ENCODE assay signal across 20 cellular contexts in the genomic region with DNA sequence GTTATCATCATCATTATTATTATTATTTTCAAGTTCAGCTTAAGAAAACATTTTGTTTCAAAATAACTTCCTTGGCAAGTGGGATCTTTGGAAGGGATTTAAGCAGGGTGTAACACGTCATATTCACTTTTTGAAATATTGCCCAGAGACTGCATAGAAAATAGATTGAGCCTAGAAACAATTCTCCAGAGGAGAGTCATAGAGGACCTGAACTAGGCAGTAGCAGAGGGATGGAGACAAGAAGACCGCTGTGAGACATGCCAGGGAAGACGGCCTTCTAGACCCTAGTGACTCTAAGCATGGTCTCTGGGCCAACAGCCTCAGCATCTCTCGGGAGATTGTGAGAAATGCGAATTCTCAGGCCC. TPM values are rescaled to one million over a fixed set of nuclear protein-coding genes. Genes with fewer than 3 reads are reported as not detected.
A peak's percentile ranks its signal among the peaks of the same experiment; 100 is the strongest.
DNase-seq lines count a peak whose midpoint lies in the region; ATAC-seq and TF ChIP-seq lines count a peak whose summit lies in the region.
"Had no signal": no experiment of that assay in that cellular context is flagged by ENCODE, and none has a peak within 500 bp of the region (broad histone marks: within the 10 kb centered on the region; RNA-seq: fewer than 3 reads in every experiment).

No MANE protein-coding gene starts in this region.

- no peak overlapping the region for H2AK9ac ChIP-seq in IMR-90 (replicated peaks; ENCODE audit: low read depth, low read length, poor library complexity)

- H3K4me2 ChIP-seq in IMR-90 (ENCODE audit: low read depth, low read length) (no peak overlapping the region), mesenchymal stem cell (ENCODE audit: low read length, poor library complexity, severe bottlenecking) (no peak overlapping the region)

- BruUV-seq in IMR-90 (replicated peaks; lab: Mats Ljungman, UMichigan): no TSS peak

- H3K79me1 ChIP-seq in IMR-90 (ENCODE audit: low read depth in 1 of 2, low read length in 2 of 2): no peaks in the 10 kb centered on the region
- no peaks in the 10 kb centered on the region for H3K79me1 ChIP-seq in mesenchymal stem cell (replicated peaks; ENCODE audit: low read length, poor library complexity, severe bottlenecking)

- 0 out of 2 replicates have a peak overlapping the region, but pooled peaks have one; percentile 15 for H3K4ac ChIP-seq in IMR-90 (ENCODE audit: low read depth, low read length)
- no peak overlapping the region for H3K4ac ChIP-seq in mesenchymal stem cell (ENCODE audit: low read depth in 1 of 2, low read length in 2 of 2)

- H2BK15ac ChIP-seq in IMR-90 (ENCODE audit: low read depth, low read length) (no peak overlapping the region), mesenchymal stem cell (ENCODE audit: low read depth, poor library complexity, severe bottlenecking) (no peak overlapping the region)

- in situ Hi-C loops in IMR-90 (cut with MboI; ENCODE audit: low sequenced_read_pairs): no loop called here

- TF ChIP-seq CTCF in IMR-90 (conservative IDR thresholded peaks at IDR 0.05; ENCODE audit: low read depth, low read length) (no peak), chondrocyte (IDR thresholded peaks at IDR 0.05) (no peak)

- no peaks in the 10 kb centered on the region for H3K36me3 ChIP-seq in IMR-90 (ENCODE audit: control insufficient read depth, insufficient read depth, low read length)
- H3K36me3 ChIP-seq in mesenchymal stem cell (ENCODE audit: control insufficient read depth in 1 of 2, insufficient read depth in 2 of 2, low read depth in 1 of 2, low read length in 2 of 2): no peaks in the 10 kb centered on the region
- H3K36me3 ChIP-seq in aorta (ENCODE audit: control insufficient read depth in 1 of 2, insufficient read depth in 2 of 2, low read length in 1 of 2): no peaks in the 10 kb centered on the region
- H3K36me3 ChIP-seq: BE2C had no signal

- no peak overlapping the region for H3K56ac ChIP-seq in IMR-90 (ENCODE audit: extremely low read depth, insufficient read depth, low read length)

- H3K27me3 ChIP-seq in IMR-90 (ENCODE audit: control insufficient read depth, insufficient read depth, low read length) (no peaks in the 10 kb centered on the region), mesenchymal stem cell (ENCODE audit: control insufficient read depth in 1 of 2, insufficient read depth in 1 of 2, low read length in 2 of 2) (peaks cover 0 to 30% of the 10 kb centered on the region in 2 experiments), aorta (ENCODE audit: control insufficient read depth in 1 of 2, insufficient read depth in 2 of 2, low read length in 1 of 2) (no peaks in the 10 kb centered on the region)
- H3K27me3 ChIP-seq: BE2C had no signal

- no peaks in the 10 kb centered on the region for H3K27me3 Mint-ChIP-seq in chondrocyte (ENCODE audit: low read depth)
- peaks cover 5 to 44% (median 10%) of the 10 kb centered on the region in 5 donors for H3K27me3 Mint-ChIP-seq in naive thymus-derived CD8-positive, alpha-beta T cell
- H3K27me3 Mint-ChIP-seq: CD4-positive, CD25-positive, alpha-beta regulatory T cell had no signal

- H2BK20ac ChIP-seq in IMR-90 (ENCODE audit: low read depth, low read length): no peak overlapping the region

- dilution Hi-C loops in IMR-90 (cut with HindIII; ENCODE audit: low sequenced_read_pairs, unreplicated experiment): no loop called here

- H3K27ac ChIP-seq in IMR-90 (ENCODE audit: insufficient read depth, low read length) (no peak overlapping the region), mesenchymal stem cell (ENCODE audit: low read length, poor library complexity, severe bottlenecking) (no peak overlapping the region), aorta (ENCODE audit: low read depth in 1 of 2, low read length in 2 of 2) (peak overlapping the region; percentile 91 to 99)
- H3K27ac ChIP-seq: SK-N-MC had no signal

- H3K9me3 ChIP-seq in IMR-90 (ENCODE audit: control insufficient read depth, insufficient read depth, low read length) (no peaks in the 10 kb centered on the region), mesenchymal stem cell (ENCODE audit: control insufficient read depth, low read length) (no peaks in the 10 kb centered on the region), aorta (ENCODE audit: control insufficient read depth, low read length) (no peaks in the 10 kb centered on the region)
- H3K9me3 ChIP-seq: BE2C had no signal

- WGBS in IMR-90 (ENCODE audit: extremely low coverage in 2 of 2, insufficient read length in 1 of 2), 2 experiments: 83% methylated on average over 1 of the region's 5 CpGs; no CpG with 5 or more reads in 1 of the 2 experiments
- WGBS in mesenchymal stem cell: 99% methylated on average over 5 of the region's 5 CpGs
- 5 to 17% methylated on average over 5 of the region's 5 CpGs for WGBS in aorta, 2 donors

- H4K91ac ChIP-seq in IMR-90 (ENCODE audit: insufficient read depth, low read depth, low read length) (no peak overlapping the region), mesenchymal stem cell (ENCODE audit: low read length) (no peak overlapping the region)

- peaks cover 9% of the 10 kb centered on the region for H3K4me1 ChIP-seq in IMR-90 (ENCODE audit: control insufficient read depth, insufficient read depth, low read length)
- H3K4me1 ChIP-seq in mesenchymal stem cell (ENCODE audit: control insufficient read depth, insufficient read depth, low read depth, low read length): peaks cover 21% of the 10 kb centered on the region
- H3K4me1 ChIP-seq in aorta (ENCODE audit: control insufficient read depth in 1 of 2, insufficient read depth in 2 of 2, low read length in 2 of 2): peaks cover 6 to 7% of the 10 kb centered on the region in 2 donors
- H3K4me1 ChIP-seq: BE2C had no signal

- no peak overlapping the region for H3K4me3 ChIP-seq in IMR-90 (ENCODE audit: insufficient read depth, low read depth, low read length)
- no peak overlapping the region for H3K4me3 ChIP-seq in mesenchymal stem cell (ENCODE audit: insufficient read depth in 1 of 2, low read depth in 1 of 2, low read length in 2 of 2)
- H3K4me3 ChIP-seq in aorta (ENCODE audit: low read length in 2 of 2): peak overlapping the region in 1 of 2 donors; percentile 6
- H3K4me3 ChIP-seq: SK-N-MC had no signal

- H4K20me1 ChIP-seq in IMR-90 (ENCODE audit: insufficient read depth, low read length): no peaks in the 10 kb centered on the region

- H3K18ac ChIP-seq in IMR-90 (ENCODE audit: low read depth, low read length) (no peak overlapping the region), mesenchymal stem cell (ENCODE audit: low read depth in 1 of 2, low read length in 2 of 2) (no peak overlapping the region)

- H3K14ac ChIP-seq in IMR-90 (replicated peaks; ENCODE audit: low read depth, low read length) (no peak overlapping the region), mesenchymal stem cell (ENCODE audit: low read length in 2 of 2) (no peak overlapping the region)

- no peak overlapping the region for H2BK5ac ChIP-seq in IMR-90 (ENCODE audit: low read depth, low read length, poor library complexity, severe bottlenecking)
- no peak overlapping the region for H2BK5ac ChIP-seq in mesenchymal stem cell (ENCODE audit: low read depth, low read length, poor library complexity, severe bottlenecking)

- H3K4me1 Mint-ChIP-seq in chondrocyte (ENCODE audit: low read depth): peaks cover 67% of the 10 kb centered on the region
- H3K4me1 Mint-ChIP-seq in naive thymus-derived CD8-positive, alpha-beta T cell: no peaks in the 10 kb centered on the region
- H3K4me1 Mint-ChIP-seq: CD4-positive, CD25-positive, alpha-beta regulatory T cell had no signal

- no peak overlapping the region for H2AFZ ChIP-seq in IMR-90 (replicated peaks; ENCODE audit: low read length, poor library complexity)
- no peak overlapping the region for H2AFZ ChIP-seq in mesenchymal stem cell (ENCODE audit: low read depth, low read length)

- no peak overlapping the region for H3K23ac ChIP-seq in IMR-90 (ENCODE audit: low read depth, low read length)
- H3K23ac ChIP-seq in mesenchymal stem cell (ENCODE audit: low read length in 2 of 2): no peak overlapping the region

- H3K27ac Mint-ChIP-seq in chondrocyte (ENCODE audit: unreplicated experiment): peak overlapping the region; percentile 73
- H3K27ac Mint-ChIP-seq in naive thymus-derived CD8-positive, alpha-beta T cell: no peak overlapping the region
- H3K27ac Mint-ChIP-seq: CD4-positive, CD25-positive, alpha-beta regulatory T cell had no signal

- H3K9me1 ChIP-seq in IMR-90 (ENCODE audit: insufficient read depth, low read length): no peaks in the 10 kb centered on the region; the same call in 1 of the 2 replicates

- intact Hi-C loops in IMR-90 (cut with micrococcal nuclease) (no loop called here), aorta (cut with DNase I) (loop anchor here (5.0 to 10.0 kb wide), 5 partner anchors 33 to 127 kb away; a partner anchor contains a TSS), Right ventricle myocardium superior (cut with DNase I) (no loop called here)

- H4K5ac ChIP-seq in IMR-90 (ENCODE audit: low read depth, low read length): no peak overlapping the region

- no peak overlapping the region; the same call in 1 of the 2 replicates for H2BK120ac ChIP-seq in IMR-90 (ENCODE audit: low read depth, low read length)
- no peak overlapping the region for H2BK120ac ChIP-seq in mesenchymal stem cell (ENCODE audit: low read depth, low read length)

- H3K9ac ChIP-seq in IMR-90 (ENCODE audit: low read depth, low read length): no peak overlapping the region
- no peak overlapping the region for H3K9ac ChIP-seq in mesenchymal stem cell (ENCODE audit: low read length)

- ATAC-seq in IMR-90 (ENCODE audit: low read depth) (no peak), aorta (ENCODE audit: low FRiP score) (peak; percentile 57), Right ventricle myocardium superior (ENCODE audit: poor library complexity) (no peak), GM21619 (IDR thresholded peaks at IDR 0.05; ENCODE audit: unreplicated experiment) (no peak)
- no peak for ATAC-seq in naive thymus-derived CD8-positive, alpha-beta T cell

- CTCF ChIA-PET in IMR-90 (lab: Yijun Ruan, JAX): interaction anchor here (1.5 kb wide), 1 partner anchor 258 kb away, joined by 4 read pairs; no protein-coding TSS in a partner anchor

- no peak overlapping the region for H4K8ac ChIP-seq in IMR-90 (ENCODE audit: low read depth in 2 of 2, low read length in 2 of 2)
- H4K8ac ChIP-seq in mesenchymal stem cell (ENCODE audit: low read length): no peak overlapping the region

- DNase-seq in IMR-90 (no peak), chondrocyte (ENCODE audit: low spot score) (no peak), mesenchymal stem cell (no peak), aorta (no peak), Right ventricle myocardium superior (no peak)
- no peak for DNase-seq in naive thymus-derived CD8-positive, alpha-beta T cell
- DNase-seq: BE2C; CD4-positive, CD25-positive, alpha-beta regulatory T cell; EL; MM.1S; NCI-H1092; NCI-H146; NCI-H2081; NCI-H2171 treated with DMSO at 0.1 percent for 48 hours; NCI-H446 treated with DMSO at 0.1 percent for 48 hours; NCI-H774; SHP77 had no signal

- H2AK5ac ChIP-seq in IMR-90 (ENCODE audit: low read depth, low read length) (no peak overlapping the region), mesenchymal stem cell (ENCODE audit: low read length, severe bottlenecking) (peak overlapping the region; percentile 78)

- H2BK12ac ChIP-seq in mesenchymal stem cell (ENCODE audit: low read length in 2 of 2): no peak overlapping the region

- TF ChIP-seq POLR2A in IMR-90 (IDR thresholded peaks at IDR 0.05; ENCODE audit: low read depth, low read length): no peak

- peaks cover under 1% of the 10 kb centered on the region for H3K36me3 Mint-ChIP-seq in chondrocyte (ENCODE audit: low read depth)
- no peaks in the 10 kb centered on the region for H3K36me3 Mint-ChIP-seq in naive thymus-derived CD8-positive, alpha-beta T cell
- H3K36me3 Mint-ChIP-seq: CD4-positive, CD25-positive, alpha-beta regulatory T cell had no signal

- POLR2A ChIA-PET in IMR-90 (lab: Charles Lee; ENCODE audit: unreplicated experiment): no interaction called here
- POLR2A ChIA-PET in naive thymus-derived CD8-positive, alpha-beta T cell (lab: Charles Lee): no interaction called here

- no peak overlapping the region for H3K4me3 Mint-ChIP-seq in chondrocyte (ENCODE audit: unreplicated experiment)
- H3K4me3 Mint-ChIP-seq in naive thymus-derived CD8-positive, alpha-beta T cell: no peak overlapping the region
- H3K4me3 Mint-ChIP-seq: CD4-positive, CD25-positive, alpha-beta regulatory T cell had no signal

- no peak for TF ChIP-seq RAD21 in IMR-90 (IDR thresholded peaks at IDR 0.05; ENCODE audit: low read length)

- H3K9me3 Mint-ChIP-seq in chondrocyte (ENCODE audit: low read depth): peaks cover 4% of the 10 kb centered on the region
- peaks cover 0 to 4% (median under 1%) of the 10 kb centered on the region in 9 donors for H3K9me3 Mint-ChIP-seq in naive thymus-derived CD8-positive, alpha-beta T cell

RNA-seq across cellular contexts. Expression of a gene that starts 55.5 kb away (rescaled TPM):
- total RNA-seq in IMR-90 (2012; rRNA removed): 5.6 and 8.6 TPM in 2 replicates
- 8.5 and 9.0 TPM in 2 replicates for polyA plus RNA-seq in IMR-90 (2012; rRNA removed)
- 3.2 and 5.6 TPM in 2 replicates for polyA plus RNA-seq in IMR-90 (2012; cell fraction: cytosol; rRNA removed)
- 7.5 and 15.6 TPM in 2 replicates for polyA plus RNA-seq in IMR-90 (2012; cell fraction: nucleus; rRNA removed; ENCODE audit: low replicate concordance)
- 10.6 to 17.6 TPM (median 16.9 TPM) in 3 replicates for total RNA-seq in chondrocyte
- polyA plus RNA-seq in mesenchymal stem cell (2013, experiment 1 of 2): 3.7 TPM
- polyA plus RNA-seq in mesenchymal stem cell (2013, experiment 2 of 2): 3.2 TPM
- 1 to 10 TPM; 3.4 to 10.0 TPM for total RNA-seq in aorta
- 10 to 100 TPM in 1 of 2 donors, 1 to 10 TPM in 1; 3.3 to 10.7 TPM for polyA plus RNA-seq in aorta
- total RNA-seq in naive thymus-derived CD8-positive, alpha-beta T cell: under 1 TPM; 0.47 to 0.74 TPM
- polyA plus RNA-seq in naive thymus-derived CD8-positive, alpha-beta T cell: not detected
- 2.2 TPM for total RNA-seq in Right ventricle myocardium superior
- total RNA-seq: OCI-LY7 had no signal
- polyA plus RNA-seq: CD4-positive, CD25-positive, alpha-beta regulatory T cell had no signal

Comparison
In these comparisons a context has a peak if more than half of its experiments do, and no peak if none do; other contexts are left out.
1. H3K27ac ChIP-seq: peak in aorta (2 of 2); none in IMR-90 (single experiment) and mesenchymal stem cell (single experiment).
2. intact Hi-C loops: an anchor here in aorta (5.0 to 10.0 kb wide); none called in IMR-90 and Right ventricle myocardium superior.